In genomic region chr5:10724799-10725507, GRCh38 we compare ENCODE assay signal across 9 cellular contexts. TPM values are rescaled to one million over a fixed set of nuclear protein-coding genes. Genes with fewer than 3 reads are reported as not detected.
A peak's percentile ranks its signal among the peaks of the same experiment; 100 is the strongest.
DNase-seq lines count a peak whose midpoint lies in the region; TF ChIP-seq lines count a peak whose summit lies in the region.
"Had no signal": no experiment of that assay in that cellular context is flagged by ENCODE, and none has a peak within 500 bp of the region (broad histone marks: within the 10 kb centered on the region; RNA-seq: fewer than 3 reads in every experiment).

No MANE protein-coding gene starts in this region.

- H3K9me3 Mint-ChIP-seq in glutamatergic neuron (ENCODE audit: unreplicated experiment) = peaks cover 7% of the 10 kb centered on the region
- H3K9me3 Mint-ChIP-seq in activated CD4-positive, alpha-beta memory T cell treated with anti-CD3 and anti-CD28 coated beads, Interleukin-2, amount 10 ng/mL, durations not matched to agents 7 days and 5 days = no peaks in the 10 kb centered on the region
- no peaks in the 10 kb centered on the region for H3K9me3 Mint-ChIP-seq in activated naive CD4-positive, alpha-beta T cell treated with anti-CD3 and anti-CD28 coated beads for 36 hours

- H3K27me3 ChIP-seq in H7 (ENCODE audit: control insufficient read depth, insufficient read depth, low read length) (no peaks in the 10 kb centered on the region), skeletal muscle tissue (ENCODE audit: control insufficient read depth in 3 of 3, insufficient read depth in 3 of 3, low read length in 3 of 3) (no peaks in the 10 kb centered on the region)

- H3K4me3 Mint-ChIP-seq in glutamatergic neuron (ENCODE audit: unreplicated experiment) = no peak overlapping the region
- H3K4me3 Mint-ChIP-seq in activated CD4-positive, alpha-beta memory T cell treated with anti-CD3 and anti-CD28 coated beads, Interleukin-2, amount 10 ng/mL, durations not matched to agents 7 days and 5 days = no peak overlapping the region
- no peak overlapping the region for H3K4me3 Mint-ChIP-seq in activated naive CD4-positive, alpha-beta T cell treated with anti-CD3 and anti-CD28 coated beads for 36 hours

- DNase-seq in H7 (peak; percentile 70), SW480 (ENCODE audit: low spot score) (peak; percentile 92), glutamatergic neuron (peak; percentile 60), NCI-H128 (lab: John Stamatoyannopoulos, UW; ENCODE audit: unreplicated experiment) (no peak), NCI-H345 (lab: John Stamatoyannopoulos, UW) (no peak)
- DNase-seq in activated CD4-positive, alpha-beta memory T cell treated with anti-CD3 and anti-CD28 coated beads, Interleukin-2, amount 10 ng/mL, durations not matched to agents 7 days and 5 days = no peak
- no peak for DNase-seq in activated naive CD4-positive, alpha-beta T cell treated with anti-CD3 and anti-CD28 coated beads for 36 hours

- H3K36me3 Mint-ChIP-seq in glutamatergic neuron (ENCODE audit: unreplicated experiment) = no peaks in the 10 kb centered on the region
- H3K36me3 Mint-ChIP-seq in activated CD4-positive, alpha-beta memory T cell treated with anti-CD3 and anti-CD28 coated beads, Interleukin-2, amount 10 ng/mL, durations not matched to agents 7 days and 5 days (ENCODE audit: low read depth) = peaks cover 23% of the 10 kb centered on the region
- H3K36me3 Mint-ChIP-seq in activated naive CD4-positive, alpha-beta T cell treated with anti-CD3 and anti-CD28 coated beads for 36 hours (ENCODE audit: low read depth) = peaks cover 17% of the 10 kb centered on the region

- no peak overlapping the region for H3K27ac Mint-ChIP-seq in glutamatergic neuron (ENCODE audit: unreplicated experiment)
- H3K27ac Mint-ChIP-seq in activated CD4-positive, alpha-beta memory T cell treated with anti-CD3 and anti-CD28 coated beads, Interleukin-2, amount 10 ng/mL, durations not matched to agents 7 days and 5 days = no peak overlapping the region
- no peak overlapping the region for H3K27ac Mint-ChIP-seq in activated naive CD4-positive, alpha-beta T cell treated with anti-CD3 and anti-CD28 coated beads for 36 hours

- H3K27ac ChIP-seq in skeletal muscle tissue (ENCODE audit: low read depth, low read length) = peak overlapping the region; percentile 55
- H3K27ac ChIP-seq: VCaP had no signal

- H3K4me1 ChIP-seq in skeletal muscle tissue (ENCODE audit: control insufficient read depth in 3 of 3, insufficient read depth in 3 of 3, low read length in 3 of 3) = peaks cover 8 to 22% (median 13%) of the 10 kb centered on the region in 3 donors

- H3K4me1 Mint-ChIP-seq in glutamatergic neuron (ENCODE audit: low read depth, unreplicated experiment) = peaks cover 31% of the 10 kb centered on the region
- peaks cover 7% of the 10 kb centered on the region for H3K4me1 Mint-ChIP-seq in activated CD4-positive, alpha-beta memory T cell treated with anti-CD3 and anti-CD28 coated beads, Interleukin-2, amount 10 ng/mL, durations not matched to agents 7 days and 5 days
- peaks cover 13% of the 10 kb centered on the region for H3K4me1 Mint-ChIP-seq in activated naive CD4-positive, alpha-beta T cell treated with anti-CD3 and anti-CD28 coated beads for 36 hours (ENCODE audit: low read depth)

- intact Hi-C loops in activated naive CD4-positive, alpha-beta T cell treated with anti-CD3 and anti-CD28 coated beads for 36 hours (cut with micrococcal nuclease) = no loop called here

- no peak overlapping the region for H3K9ac ChIP-seq in skeletal muscle tissue (ENCODE audit: low read depth in 1 of 3, low read length in 3 of 3)

- POLR2A ChIA-PET in activated CD4-positive, alpha-beta memory T cell treated with anti-CD3 and anti-CD28 coated beads, Interleukin-2, amount 10 ng/mL, durations not matched to agents 7 days and 5 days (lab: Charles Lee) = no interaction called here

- peaks cover 6% of the 10 kb centered on the region for H3K27me3 Mint-ChIP-seq in glutamatergic neuron (ENCODE audit: unreplicated experiment)
- no peaks in the 10 kb centered on the region for H3K27me3 Mint-ChIP-seq in activated CD4-positive, alpha-beta memory T cell treated with anti-CD3 and anti-CD28 coated beads, Interleukin-2, amount 10 ng/mL, durations not matched to agents 7 days and 5 days
- no peaks in the 10 kb centered on the region for H3K27me3 Mint-ChIP-seq in activated naive CD4-positive, alpha-beta T cell treated with anti-CD3 and anti-CD28 coated beads for 36 hours (ENCODE audit: low read depth)

- peak; percentile 20 for TF ChIP-seq CTCF in glutamatergic neuron (IDR thresholded peaks at IDR 0.05; ENCODE audit: partially characterized antibody, unreplicated experiment)

- CTCF ChIA-PET in activated CD4-positive, alpha-beta memory T cell treated with anti-CD3 and anti-CD28 coated beads, Interleukin-2, amount 10 ng/mL, durations not matched to agents 7 days and 5 days (lab: Charles Lee) = interaction anchor here (0.9 kb wide), 1 partner anchor 23 kb away, joined by 3 read pairs; no protein-coding TSS in a partner anchor
- CTCF ChIA-PET in activated naive CD4-positive, alpha-beta T cell treated with anti-CD3 and anti-CD28 coated beads for 36 hours (lab: Charles Lee) = no interaction called here

- H3K36me3 ChIP-seq in H7 (replicated peaks; ENCODE audit: control insufficient read depth, insufficient read depth, low read length) (no peaks in the 10 kb centered on the region), skeletal muscle tissue (ENCODE audit: control insufficient read depth in 3 of 3, insufficient read depth in 3 of 3, low read length in 3 of 3) (no peaks in the 10 kb centered on the region)

- no peaks in the 10 kb centered on the region for H3K9me3 ChIP-seq in skeletal muscle tissue (ENCODE audit: control insufficient read depth in 3 of 3, low read length in 3 of 3)

- H3K4me3 ChIP-seq in H7 (ENCODE audit: insufficient read depth, low read depth, low read length) (no peak overlapping the region), skeletal muscle tissue (ENCODE audit: low read length in 3 of 3) (peak overlapping the region in 2 of 3 donors; percentile 36 to 41)

RNA-seq across cellular contexts. Expression of gene DAP, which starts 36.1 kb away (rescaled TPM):
- total RNA-seq in H7 (2014; rRNA removed; shearing (Covaris generic)) = 10.5 and 13.8 TPM in 2 replicates
- total RNA-seq in glutamatergic neuron (ENCODE audit: unreplicated experiment) (38.5 TPM), skeletal muscle tissue (18.3 TPM)
- 10 to 100 TPM; 51.0 to 53.7 TPM for total RNA-seq in activated CD4-positive, alpha-beta memory T cell treated with anti-CD3 and anti-CD28 coated beads, Interleukin-2, amount 10 ng/mL, durations not matched to agents 7 days and 5 days
- total RNA-seq in activated naive CD4-positive, alpha-beta T cell treated with anti-CD3 and anti-CD28 coated beads for 36 hours = 10 to 100 TPM; 29.5 to 29.7 TPM

Comparison
In these comparisons a context has a peak if more than half of its experiments do, and no peak if none do; other contexts are left out.
1. DNase-seq: peak in H7 (single experiment), SW480 (single experiment) and glutamatergic neuron (single experiment); none in activated CD4-positive, alpha-beta memory T cell treated with anti-CD3 and anti-CD28 coated beads, Interleukin-2, amount 10 ng/mL, durations not matched to agents 7 days and 5 days (single experiment), NCI-H128 (single experiment), activated naive CD4-positive, alpha-beta T cell treated with anti-CD3 and anti-CD28 coated beads for 36 hours (single experiment) and NCI-H345 (single experiment).